Comparison of ENCODE assay signal across 2 cellular contexts in the genomic region with DNA sequence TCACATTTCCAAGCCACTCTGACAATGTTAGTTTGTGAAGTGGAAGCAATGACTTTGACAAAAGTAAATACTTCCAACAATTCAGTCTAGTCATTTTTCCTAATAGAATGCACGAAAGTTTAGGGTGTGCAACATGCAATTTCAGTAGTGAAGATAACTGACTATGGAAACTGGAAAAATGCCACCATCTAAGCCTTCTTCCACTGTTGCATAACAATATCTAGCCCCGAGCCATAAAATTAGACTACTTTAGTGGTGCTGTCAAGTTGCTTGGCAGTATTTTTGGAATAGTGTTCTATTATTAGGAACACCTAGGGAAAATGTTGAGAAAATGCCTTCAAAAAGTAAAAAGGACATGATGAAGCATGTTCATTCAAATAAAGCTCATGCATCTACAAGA.
TF ChIP-seq lines count a peak whose summit lies in the region.

No MANE protein-coding gene starts in this region.

TF ChIP-seq in HEK293, 187 proteins besides CTCF, POLR2A, EP300 and RAD21:
- TF ChIP-seq, protein P1, sequence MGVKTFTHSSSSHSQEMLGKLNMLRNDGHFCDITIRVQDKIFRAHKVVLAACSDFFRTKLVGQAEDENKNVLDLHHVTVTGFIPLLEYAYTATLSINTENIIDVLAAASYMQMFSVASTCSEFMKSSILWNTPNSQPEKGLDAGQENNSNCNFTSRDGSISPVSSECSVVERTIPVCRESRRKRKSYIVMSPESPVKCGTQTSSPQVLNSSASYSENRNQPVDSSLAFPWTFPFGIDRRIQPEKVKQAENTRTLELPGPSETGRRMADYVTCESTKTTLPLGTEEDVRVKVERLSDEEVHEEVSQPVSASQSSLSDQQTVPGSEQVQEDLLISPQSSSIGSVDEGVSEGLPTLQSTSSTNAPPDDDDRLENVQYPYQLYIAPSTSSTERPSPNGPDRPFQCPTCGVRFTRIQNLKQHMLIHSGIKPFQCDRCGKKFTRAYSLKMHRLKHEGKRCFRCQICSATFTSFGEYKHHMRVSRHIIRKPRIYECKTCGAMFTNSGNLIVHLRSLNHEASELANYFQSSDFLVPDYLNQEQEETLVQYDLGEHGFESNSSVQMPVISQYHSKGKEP (tag by site-specific recombination; IDR thresholded peaks at IDR 0.05) = peak; percentile 44; the same call in 1 of the 2 replicates
- TF ChIP-seq ZBTB1 (tag by site-specific recombination; IDR thresholded peaks at IDR 0.05) = no peak

TF ChIP-seq in WTC11, 78 proteins besides CTCF, POLR2A, EP300 and RAD21 (continued from another document):
- TF ChIP-seq, protein P2, sequence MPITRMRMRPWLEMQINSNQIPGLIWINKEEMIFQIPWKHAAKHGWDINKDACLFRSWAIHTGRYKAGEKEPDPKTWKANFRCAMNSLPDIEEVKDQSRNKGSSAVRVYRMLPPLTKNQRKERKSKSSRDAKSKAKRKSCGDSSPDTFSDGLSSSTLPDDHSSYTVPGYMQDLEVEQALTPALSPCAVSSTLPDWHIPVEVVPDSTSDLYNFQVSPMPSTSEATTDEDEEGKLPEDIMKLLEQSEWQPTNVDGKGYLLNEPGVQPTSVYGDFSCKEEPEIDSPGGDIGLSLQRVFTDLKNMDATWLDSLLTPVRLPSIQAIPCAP (CRISPR knock-in tag; IDR thresholded peaks at IDR 0.05) = no peak
- TF ChIP-seq NR2C2 (CRISPR knock-in tag; IDR thresholded peaks at IDR 0.05) (no peak), ZNF263 (CRISPR knock-in tag; IDR thresholded peaks at IDR 0.05; ENCODE audit: low read depth) (no peak), MXD4 (CRISPR knock-in tag; IDR thresholded peaks at IDR 0.05; ENCODE audit: borderline replicate concordance) (no peak)
- TF ChIP-seq, protein P3, sequence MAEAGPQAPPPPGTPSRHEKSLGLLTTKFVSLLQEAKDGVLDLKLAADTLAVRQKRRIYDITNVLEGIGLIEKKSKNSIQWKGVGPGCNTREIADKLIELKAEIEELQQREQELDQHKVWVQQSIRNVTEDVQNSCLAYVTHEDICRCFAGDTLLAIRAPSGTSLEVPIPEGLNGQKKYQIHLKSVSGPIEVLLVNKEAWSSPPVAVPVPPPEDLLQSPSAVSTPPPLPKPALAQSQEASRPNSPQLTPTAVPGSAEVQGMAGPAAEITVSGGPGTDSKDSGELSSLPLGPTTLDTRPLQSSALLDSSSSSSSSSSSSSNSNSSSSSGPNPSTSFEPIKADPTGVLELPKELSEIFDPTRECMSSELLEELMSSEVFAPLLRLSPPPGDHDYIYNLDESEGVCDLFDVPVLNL (CRISPR knock-in tag; IDR thresholded peaks at IDR 0.05; ENCODE audit: borderline replicate concordance, low read depth) = no peak
TF ChIP-seq in WTC11: peak in this region for 0.
